In genomic region chr12:48923117-48923516, GRCh38 we compare ENCODE assay signal across 27 cellular contexts. TPM values are rescaled to one million over a fixed set of nuclear protein-coding genes. Genes with fewer than 3 reads are reported as not detected.
A peak's percentile ranks its signal among the peaks of the same experiment; 100 is the strongest.
DNase-seq lines count a peak whose midpoint lies in the region; ATAC-seq and TF ChIP-seq lines count a peak whose summit lies in the region.
"Had no signal": no experiment of that assay in that cellular context is flagged by ENCODE, and none has a peak within 500 bp of the region (broad histone marks: within the 10 kb centered on the region; RNA-seq: fewer than 3 reads in every experiment).

No MANE protein-coding gene starts in this region.

- no peak overlapping the region for H3K27ac Mint-ChIP-seq in activated naive CD4-positive, alpha-beta T cell treated with anti-CD3 and anti-CD28 coated beads, Interleukin-2, amount 50 U/mL, for 24 hours
- H3K27ac Mint-ChIP-seq in activated B cell treated with CpG ODN at 0.5 μM for 24 hours = no peak overlapping the region
- H3K27ac Mint-ChIP-seq in Calu3 (ENCODE audit: unreplicated experiment) = no peak overlapping the region
- H3K27ac Mint-ChIP-seq: neural progenitor cell, progenitor cell of endocrine pancreas had no signal

- H3K9me3 Mint-ChIP-seq in activated naive CD4-positive, alpha-beta T cell treated with anti-CD3 and anti-CD28 coated beads, Interleukin-2, amount 50 U/mL, for 24 hours = no peaks in the 10 kb centered on the region
- H3K9me3 Mint-ChIP-seq in activated B cell treated with CpG ODN at 0.5 μM for 24 hours (no peaks in the 10 kb centered on the region), Calu3 (ENCODE audit: low read depth, unreplicated experiment) (no peaks in the 10 kb centered on the region)
- H3K9me3 Mint-ChIP-seq: neural progenitor cell had no signal

- H3K27me3 Mint-ChIP-seq in activated naive CD4-positive, alpha-beta T cell treated with anti-CD3 and anti-CD28 coated beads, Interleukin-2, amount 50 U/mL, for 24 hours = no peaks in the 10 kb centered on the region
- H3K27me3 Mint-ChIP-seq in activated B cell treated with CpG ODN at 0.5 μM for 24 hours (no peaks in the 10 kb centered on the region), Calu3 (ENCODE audit: unreplicated experiment) (no peaks in the 10 kb centered on the region)
- H3K27me3 Mint-ChIP-seq: progenitor cell of endocrine pancreas had no signal

- H3K36me3 Mint-ChIP-seq in activated naive CD4-positive, alpha-beta T cell treated with anti-CD3 and anti-CD28 coated beads, Interleukin-2, amount 50 U/mL, for 24 hours = peaks cover 20% of the 10 kb centered on the region
- peaks cover 32% of the 10 kb centered on the region for H3K36me3 Mint-ChIP-seq in activated B cell treated with CpG ODN at 0.5 μM for 24 hours (ENCODE audit: low read depth)
- peaks cover 39% of the 10 kb centered on the region for H3K36me3 Mint-ChIP-seq in Calu3 (ENCODE audit: insufficient read depth, unreplicated experiment)

- TF ChIP-seq CTCF in activated B cell treated with CpG ODN at 0.5 μM for 24 hours (IDR thresholded peaks at IDR 0.05) = no peak
- TF ChIP-seq CTCF in Calu3 (IDR thresholded peaks at IDR 0.05; ENCODE audit: unreplicated experiment) = no peak

- intact Hi-C loops in activated B cell treated with CpG ODN at 0.5 μM for 24 hours (cut with micrococcal nuclease) (loop anchor here (10.0 kb wide), 1 partner anchor 312 kb away; no protein-coding TSS in a partner anchor), Calu3 (cut with micrococcal nuclease; ENCODE audit: unreplicated experiment) (no loop called here)

- POLR2A ChIA-PET in activated B cell treated with CpG ODN at 0.5 μM for 24 hours (lab: Charles Lee) = interaction anchor here (3.2 kb wide), 1 partner anchor 34 kb away, joined by 14 read pairs; the partner anchor contains the start of gene ARF3

- ATAC-seq in activated B cell treated with CpG ODN at 0.5 μM for 24 hours (ENCODE audit: low read depth) (no peak), GM21528 (IDR thresholded peaks at IDR 0.05; ENCODE audit: low FRiP score, unreplicated experiment) (no peak)
- ATAC-seq: activated naive CD4-positive, alpha-beta T cell treated with anti-CD3 and anti-CD28 coated beads, Interleukin-2, amount 50 U/mL, for 72 hours; body of pancreas; esophagus mucosa; left ventricle myocardium superior had no signal

- BruUV-seq in Calu3 (replicated peaks; lab: Mats Ljungman, UMichigan) = no TSS peak

- H3K4me3 Mint-ChIP-seq in activated naive CD4-positive, alpha-beta T cell treated with anti-CD3 and anti-CD28 coated beads, Interleukin-2, amount 50 U/mL, for 24 hours = peak overlapping the region; percentile 89
- H3K4me3 Mint-ChIP-seq in activated B cell treated with CpG ODN at 0.5 μM for 24 hours (peak overlapping the region; percentile 11), Calu3 (ENCODE audit: low read depth, unreplicated experiment) (no peak overlapping the region)
- H3K4me3 Mint-ChIP-seq: neural progenitor cell had no signal

- CTCF ChIA-PET in activated B cell treated with CpG ODN at 0.5 μM for 24 hours (lab: Charles Lee) (interaction anchor here (1.4 to 10.6 kb wide), 4 partner anchors 56 to 73 kb away, joined by 5 to 74 read pairs (median 24); partner anchors contain the start of gene WNT1), Calu3 (lab: Charles Lee) (no interaction called here)

- H3K4me1 Mint-ChIP-seq in activated naive CD4-positive, alpha-beta T cell treated with anti-CD3 and anti-CD28 coated beads, Interleukin-2, amount 50 U/mL, for 24 hours = peaks cover 62% of the 10 kb centered on the region
- peaks cover 34% of the 10 kb centered on the region for H3K4me1 Mint-ChIP-seq in activated B cell treated with CpG ODN at 0.5 μM for 24 hours
- no peaks in the 10 kb centered on the region for H3K4me1 Mint-ChIP-seq in Calu3 (ENCODE audit: low read depth, unreplicated experiment)
- H3K4me1 Mint-ChIP-seq: neural progenitor cell had no signal

- DNase-seq in activated naive CD4-positive, alpha-beta T cell (lab: John Stamatoyannopoulos, UW) = no peak
- DNase-seq in activated B cell treated with CpG ODN at 0.5 μM for 24 hours (no peak), foreskin melanocyte (peak; percentile 62), Calu3 (no peak), NCI-H1417 (lab: John Stamatoyannopoulos, UW) (no peak)
- DNase-seq: activated CD4-positive, CD25-positive, alpha-beta regulatory T cell; body of pancreas; DMS53; effector CD4-positive, alpha-beta T cell; GDM1; HCEC 1CT; hypothalamus; left ventricle myocardium superior; NCI-H1436 treated with DMSO at 0.1 percent for 48 hours; NCI-H524 treated with DMSO at 0.1 percent for 48 hours; SK-N-SH had no signal

RNA-seq across cellular contexts. Expression of gene FKBP11, which starts 2.2 kb away (rescaled TPM):
- total RNA-seq in activated B cell treated with CpG ODN at 0.5 μM for 24 hours (22.9 and 26.1 TPM in 2 replicates), Calu3 (2022) (20.1 and 21.4 TPM in 2 replicates)

RNA-seq across cellular contexts. Expression of gene ARF3, which starts 34.2 kb away (rescaled TPM):
- total RNA-seq in activated B cell treated with CpG ODN at 0.5 μM for 24 hours = 113 and 119 TPM in 2 replicates
- 142 and 164 TPM in 2 replicates for total RNA-seq in Calu3 (2022)

RNA-seq across cellular contexts. Expression of gene WNT10B, which starts 48.4 kb away (rescaled TPM):
- total RNA-seq in activated B cell treated with CpG ODN at 0.5 μM for 24 hours = 0.22 TPM in 1 of 2 replicates, not detected in the other
- 0.73 TPM in 1 of 2 replicates, not detected in the other for total RNA-seq in Calu3 (2022)

RNA-seq across cellular contexts. Expression of gene WNT1, which starts 55.0 kb away (rescaled TPM):
- total RNA-seq in activated B cell treated with CpG ODN at 0.5 μM for 24 hours (not detected in 2 replicates), Calu3 (2022) (not detected in 2 replicates)
- total RNA-seq: body of pancreas, chondrocyte, esophagus mucosa, frontal cortex, left ventricle myocardium superior, MCF 10A, progenitor cell of endocrine pancreas, temporal lobe, vagina had no signal

RNA-seq across cellular contexts. Expression of gene RND1, which starts 57.4 kb away (rescaled TPM):
- total RNA-seq in activated B cell treated with CpG ODN at 0.5 μM for 24 hours (4.9 and 5.9 TPM in 2 replicates), Calu3 (2022) (7.4 and 14.2 TPM in 2 replicates)
